In genomic region chrX:51406688-51407519, GRCh38 we compare ENCODE assay signal across 21 cellular contexts.
DNase-seq lines count a peak whose midpoint lies in the region; FAIRE-seq and TF ChIP-seq lines count a peak whose summit lies in the region.
"Had no signal": no experiment of that assay in that cellular context is flagged by ENCODE, and none has a peak within 500 bp of the region (broad histone marks: within the 10 kb centered on the region; RNA-seq: fewer than 3 reads in every experiment).

No MANE protein-coding gene starts in this region.

- no peak overlapping the region for H4K91ac ChIP-seq in trophoblast cell (ENCODE audit: low read depth, low read length)

- no peak for FAIRE-seq in kidney (lab: Jason Lieb, UNC)
- FAIRE-seq: A204.1, G401.6, GM12892, GM18507, H54 had no signal

- no peak overlapping the region for H2AFZ ChIP-seq in trophoblast cell (ENCODE audit: insufficient read depth, low read length, poor library complexity)
- H2AFZ ChIP-seq: GM23248 had no signal

- no peaks in the 10 kb centered on the region for H3K79me1 ChIP-seq in trophoblast cell (ENCODE audit: low read length)

- H3K27ac ChIP-seq in kidney (ENCODE audit: low read depth in 2 of 2, low read length in 2 of 2): no peak overlapping the region
- no peak overlapping the region for H3K27ac ChIP-seq in trophoblast cell (ENCODE audit: low read depth, low read length)
- H3K27ac ChIP-seq: BLaER1, GM23248, HL-60 had no signal

- H3K27me3 ChIP-seq in H7 (ENCODE audit: control insufficient read depth, insufficient read depth, low read length) (no peaks in the 10 kb centered on the region), trophoblast cell (ENCODE audit: insufficient read depth, low read length) (no peaks in the 10 kb centered on the region)

- H3K9me3 ChIP-seq in kidney (ENCODE audit: control insufficient read depth in 1 of 2, low read length in 2 of 2) (no peaks in the 10 kb centered on the region), trophoblast cell (ENCODE audit: insufficient read depth, low read depth, low read length) (no peaks in the 10 kb centered on the region)

- TF ChIP-seq CTCF in kidney (IDR thresholded peaks at IDR 0.05; ENCODE audit: borderline replicate concordance, extremely low read depth, insufficient read depth): no peak
- TF ChIP-seq CTCF in GM10266 (IDR thresholded peaks at IDR 0.05; ENCODE audit: control insufficient read depth, insufficient read depth, low read depth, missing control alignments): no peak

- no CpG with 5 or more reads among the region's 54 CpGs for WGBS in trophoblast cell (ENCODE audit: extremely low coverage, insufficient coverage, insufficient read length)

- no peak overlapping the region for H3K14ac ChIP-seq in trophoblast cell (ENCODE audit: low read length)

- H3K4me2 ChIP-seq in trophoblast cell (ENCODE audit: low read length): no peak overlapping the region
- H3K4me2 ChIP-seq: BLaER1 had no signal

- peak; percentile 26 for DNase-seq in H7
- peak; percentile 62 for DNase-seq in kidney
- DNase-seq in trophoblast cell: peak; percentile 86 to 87
- DNase-seq in T-helper 9 cell: no peak
- DNase-seq in NK-92 treated with Interleukin-12 subunit alpha and Interleukin-12 subunit beta, amount 100 ng/mL, for 24 hours (lab: John Stamatoyannopoulos, UW): no peak
- DNase-seq in GM10266 (ENCODE audit: extremely low spot score): no peak
- DNase-seq: CD4-positive, alpha-beta memory T cell; DMS 273 treated with DMSO at 0.1 percent for 48 hours; DMS53; DND-41; GM23248; HFFc6; IMR-90; KBM-7 had no signal

- H3K9ac ChIP-seq in kidney (ENCODE audit: low read length in 2 of 2): no peak overlapping the region
- no peak overlapping the region for H3K9ac ChIP-seq in trophoblast cell (ENCODE audit: low read length)
- H3K9ac ChIP-seq: BLaER1, GM23248 had no signal

- no peak overlapping the region for H2BK12ac ChIP-seq in trophoblast cell (ENCODE audit: low read length)

- H3K36me3 ChIP-seq in H7 (replicated peaks; ENCODE audit: control insufficient read depth, insufficient read depth, low read length) (no peaks in the 10 kb centered on the region), kidney (ENCODE audit: control insufficient read depth in 1 of 2, insufficient read depth in 2 of 2, low read length in 2 of 2) (no peaks in the 10 kb centered on the region), trophoblast cell (ENCODE audit: control insufficient read depth in 1 of 2, insufficient read depth in 2 of 2, low read length in 2 of 2) (no peaks in the 10 kb centered on the region)
- H3K36me3 ChIP-seq: BLaER1 had no signal

- H3K79me2 ChIP-seq in trophoblast cell (ENCODE audit: control insufficient read depth, insufficient read depth, low read length, poor library complexity): no peaks in the 10 kb centered on the region

- no peak overlapping the region for H4K12ac ChIP-seq in trophoblast cell (ENCODE audit: low read depth, low read length)

- no peak overlapping the region for H2AK5ac ChIP-seq in trophoblast cell (ENCODE audit: low read length)

- H3K4ac ChIP-seq in trophoblast cell (ENCODE audit: low read depth, low read length): no peak overlapping the region

- H2BK5ac ChIP-seq in trophoblast cell (ENCODE audit: low read depth, low read length, poor library complexity): no peak overlapping the region

- H4K8ac ChIP-seq in trophoblast cell (ENCODE audit: low read depth, low read length): no peak overlapping the region

- H3K4me1 ChIP-seq in kidney (ENCODE audit: control insufficient read depth in 1 of 2, insufficient read depth in 1 of 2, low read depth in 1 of 2, low read length in 2 of 2) (no peaks in the 10 kb centered on the region), trophoblast cell (ENCODE audit: control insufficient read depth in 1 of 2, insufficient read depth in 2 of 2, low read length in 2 of 2) (no peaks in the 10 kb centered on the region)
- H3K4me1 ChIP-seq: BLaER1 had no signal

- no peak overlapping the region for H2BK120ac ChIP-seq in trophoblast cell (ENCODE audit: insufficient read depth, low read length, poor library complexity)

- no peak overlapping the region for H3K18ac ChIP-seq in trophoblast cell (ENCODE audit: low read length)

- intact Hi-C loops in kidney (cut with DNase I): no loop called here

- H3K23ac ChIP-seq in trophoblast cell (ENCODE audit: low read length): no peak overlapping the region

- H3K4me3 ChIP-seq in H7 (ENCODE audit: insufficient read depth, low read depth, low read length) (no peak overlapping the region), kidney (ENCODE audit: low read length in 2 of 2) (no peak overlapping the region), trophoblast cell (ENCODE audit: low read depth, low read length) (no peak overlapping the region)
- H3K4me3 ChIP-seq: BLaER1, GM23248 had no signal

Comparison
In these comparisons a context has a peak if more than half of its experiments do, and no peak if none do; other contexts are left out.
1. DNase-seq: peak in H7 (single experiment), kidney (single experiment) and trophoblast cell (2 of 2); none in T-helper 9 cell (single experiment), NK-92 treated with Interleukin-12 subunit alpha and Interleukin-12 subunit beta, amount 100 ng/mL, for 24 hours (single experiment) and GM10266 (single experiment).